Comparison of ENCODE assay signal across 23 cellular contexts in the genomic region with DNA sequence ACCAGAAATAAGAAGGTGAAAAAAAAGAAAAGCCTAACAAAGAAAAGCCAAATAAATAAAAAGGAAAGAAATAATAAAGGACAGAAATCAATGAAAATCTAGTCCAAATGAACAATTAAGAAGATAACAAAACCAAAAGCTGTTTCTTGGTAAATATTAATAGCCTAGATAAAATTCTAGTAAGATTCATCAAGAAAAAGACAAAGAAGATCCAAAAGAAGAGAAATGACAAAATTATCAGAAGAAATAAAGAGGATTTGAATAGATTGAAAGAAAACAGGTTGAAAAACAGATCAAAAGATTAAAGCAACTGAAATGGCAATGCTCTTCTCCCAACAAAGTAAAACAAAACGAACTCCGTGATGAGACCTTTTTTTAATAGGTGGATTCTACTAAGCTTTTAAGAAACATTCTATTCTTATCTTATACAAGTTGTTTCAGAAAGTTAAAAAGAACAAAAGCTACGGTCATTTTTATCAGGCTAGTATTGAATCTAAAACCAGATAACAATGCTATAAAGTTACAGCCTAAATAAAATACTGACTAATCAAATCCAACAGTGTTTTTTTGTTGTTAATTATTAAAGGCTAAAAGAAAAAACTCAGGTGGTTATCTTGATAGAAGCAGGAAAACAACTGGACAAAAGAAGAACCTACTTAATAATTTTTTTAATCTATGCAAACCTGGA. TPM values are rescaled to one million over a fixed set of nuclear protein-coding genes. Genes with fewer than 3 reads are reported as not detected.
DNase-seq lines count a peak whose midpoint lies in the region; ATAC-seq, FAIRE-seq and TF ChIP-seq lines count a peak whose summit lies in the region.
"Had no signal": no experiment of that assay in that cellular context is flagged by ENCODE, and none has a peak within 500 bp of the region (broad histone marks: within the 10 kb centered on the region; RNA-seq: fewer than 3 reads in every experiment).

No MANE protein-coding gene starts in this region.

- no peaks in the 10 kb centered on the region for H3K36me3 Mint-ChIP-seq in Calu3 (ENCODE audit: insufficient read depth, unreplicated experiment)
- H3K36me3 Mint-ChIP-seq: activated naive CD8-positive, alpha-beta T cell had no signal

- peaks cover 26% of the 10 kb centered on the region for H3K79me2 ChIP-seq in Loucy (ENCODE audit: insufficient read depth, low read length)
- peaks cover 99% of the 10 kb centered on the region for H3K79me2 ChIP-seq in hepatocyte

- no peak for TF ChIP-seq POLR2A in erythroblast (IDR thresholded peaks at IDR 0.05; ENCODE audit: low read length)

- no TSS peak for BruUV-seq in Calu3 (replicated peaks; lab: Mats Ljungman, UMichigan)

- TF ChIP-seq CTCF in Calu3 (IDR thresholded peaks at IDR 0.05; ENCODE audit: unreplicated experiment) = no peak
- no peak for TF ChIP-seq CTCF in Loucy (conservative IDR thresholded peaks at IDR 0.05; ENCODE audit: low read length)
- no peak for TF ChIP-seq CTCF in hepatocyte (IDR thresholded peaks at IDR 0.05; ENCODE audit: poor library complexity)

- H3F3A ChIP-seq in Loucy (ENCODE audit: low read depth) = no peaks in the 10 kb centered on the region; the same call in 1 of the 2 replicates

- H3K4me3 Mint-ChIP-seq in Calu3 (ENCODE audit: low read depth, unreplicated experiment) = peak overlapping the region; percentile 25
- H3K4me3 Mint-ChIP-seq: activated naive CD8-positive, alpha-beta T cell; B cell had no signal

- H3K4me1 Mint-ChIP-seq in Calu3 (ENCODE audit: low read depth, unreplicated experiment) = peaks cover 66% of the 10 kb centered on the region
- H3K4me1 Mint-ChIP-seq: B cell had no signal

- H3K27ac ChIP-seq in hepatocyte (peak overlapping the region; percentile 10), small intestine (ENCODE audit: low read depth in 1 of 2, low read length in 1 of 2) (no peak overlapping the region)
- H3K27ac ChIP-seq: Peyer's patch had no signal

- intact Hi-C loops in Calu3 (cut with micrococcal nuclease; ENCODE audit: unreplicated experiment) = loop anchor here (2.0 to 5.0 kb wide), 3 partner anchors 50 to 171 kb away; partner anchors contain the start of gene ENAH

- no peaks in the 10 kb centered on the region for H4K20me1 ChIP-seq in Loucy (ENCODE audit: insufficient read depth, low read length, poor library complexity, severe bottlenecking)
- H4K20me1 ChIP-seq in hepatocyte (ENCODE audit: insufficient read depth, poor library complexity, severe bottlenecking) = peaks cover 6% of the 10 kb centered on the region

- H3K9ac ChIP-seq in Loucy (ENCODE audit: low read depth, low read length, poor library complexity, severe bottlenecking) = no peak overlapping the region
- H3K9ac ChIP-seq: SK-N-SH had no signal

- H3K9me2 ChIP-seq in Loucy (replicated peaks; ENCODE audit: low read depth, low read length) (no peaks in the 10 kb centered on the region), hepatocyte (replicated peaks; ENCODE audit: insufficient read depth) (no peaks in the 10 kb centered on the region)
- H3K9me2 ChIP-seq: SK-N-SH had no signal

- H3K9me3 ChIP-seq in Loucy (ENCODE audit: insufficient read depth, low read depth, low read length) = no peaks in the 10 kb centered on the region
- no peaks in the 10 kb centered on the region for H3K9me3 ChIP-seq in hepatocyte (ENCODE audit: low read depth)
- H3K9me3 ChIP-seq in small intestine (ENCODE audit: control insufficient read depth, low read depth) = no peaks in the 10 kb centered on the region
- H3K9me3 ChIP-seq: Peyer's patch, SK-N-SH had no signal

- H3K4me1 ChIP-seq in Loucy (ENCODE audit: insufficient read depth, low read length, poor library complexity, severe bottlenecking) = peaks cover 12% of the 10 kb centered on the region
- H3K4me1 ChIP-seq in hepatocyte (ENCODE audit: insufficient read depth) = peaks cover 17% of the 10 kb centered on the region
- peaks cover 0 to 3% of the 10 kb centered on the region in 2 donors for H3K4me1 ChIP-seq in small intestine (ENCODE audit: control insufficient read depth in 2 of 2, insufficient read depth in 1 of 2, low read depth in 1 of 2, low read length in 1 of 2)

- ATAC-seq in HG03175 (IDR thresholded peaks at IDR 0.05; ENCODE audit: unreplicated experiment) (no peak), GM19455 (IDR thresholded peaks at IDR 0.05; ENCODE audit: unreplicated experiment) (no peak)

- CTCF ChIA-PET in Calu3 (lab: Charles Lee) = interaction anchor here (0.6 to 0.7 kb wide), 2 partner anchors 56 to 626 kb away, joined by 3 read pairs; no protein-coding TSS in a partner anchor

- H3K27me3 ChIP-seq in Loucy (ENCODE audit: insufficient read depth, low read length, poor library complexity, severe bottlenecking) = no peaks in the 10 kb centered on the region
- no peaks in the 10 kb centered on the region for H3K27me3 ChIP-seq in hepatocyte
- no peaks in the 10 kb centered on the region for H3K27me3 ChIP-seq in small intestine (ENCODE audit: control insufficient read depth in 2 of 2, insufficient read depth in 2 of 2, low read length in 2 of 2)
- H3K27me3 ChIP-seq: Peyer's patch had no signal

- peak overlapping the region; percentile 69 for H3K27ac Mint-ChIP-seq in Calu3 (ENCODE audit: unreplicated experiment)
- H3K27ac Mint-ChIP-seq: activated naive CD8-positive, alpha-beta T cell; B cell had no signal

- H3K4me3 ChIP-seq in Loucy (ENCODE audit: low read length, poor library complexity, severe bottlenecking) (no peak overlapping the region), hepatocyte (no peak overlapping the region), small intestine (ENCODE audit: low read depth in 1 of 2, low read length in 2 of 2) (no peak overlapping the region)
- H3K4me3 ChIP-seq: coronary artery, Peyer's patch had no signal

- H3K27me3 Mint-ChIP-seq in Calu3 (ENCODE audit: unreplicated experiment) = no peaks in the 10 kb centered on the region

- H3K36me3 ChIP-seq in Loucy (ENCODE audit: insufficient read depth, low read length) (no peaks in the 10 kb centered on the region), hepatocyte (replicated peaks; ENCODE audit: insufficient read depth, low read depth) (no peaks in the 10 kb centered on the region), small intestine (ENCODE audit: control insufficient read depth in 2 of 2, insufficient read depth in 2 of 2, low read length in 2 of 2) (no peaks in the 10 kb centered on the region)
- H3K36me3 ChIP-seq: Peyer's patch had no signal

- H3K9me3 Mint-ChIP-seq in Calu3 (ENCODE audit: low read depth, unreplicated experiment) = peaks cover 6% of the 10 kb centered on the region

- no peak for DNase-seq in Calu3
- DNase-seq in hepatocyte (ENCODE audit: low spot score) = no peak
- no peak for DNase-seq in small intestine
- no peak for DNase-seq in erythroblast (lab: John Stamatoyannopoulos, UW)
- DNase-seq: activated CD4-positive, CD25-positive, alpha-beta regulatory T cell treated with anti-CD3 and anti-CD28 coated beads, Interleukin-2, amount 50 U/mL, for 72 hours; activated T-cell treated with anti-CD3 and anti-CD28 coated beads, Interleukin-2, amount 50 U/mL, for 48 hours; COR-L47; EL; hypothalamus; NCI-H187 treated with DMSO at 0.1 percent for 48 hours; NCI-H226; NCI-H82; Peyer's patch; posterior cingulate gyrus; SK-N-SH; T1000 had no signal

- 45% methylated on average over 3 of the region's 3 CpGs for WGBS in hepatocyte (ENCODE audit: low lambda C conversion rate, missing lambda C conversion rate)
- 18 to 62% (median 32%) methylated on average over 3 of the region's 3 CpGs for WGBS in small intestine, 3 donors

- FAIRE-seq in small intestine (lab: Jason Lieb, UNC) = peak; percentile 55
- FAIRE-seq: H54 had no signal

- H2AFZ ChIP-seq in Loucy (ENCODE audit: low read length) (no peak overlapping the region), hepatocyte (no peak overlapping the region)

- H3K4me2 ChIP-seq in Loucy (ENCODE audit: low read depth, low read length, poor library complexity, severe bottlenecking) (peak overlapping the region; percentile 10), hepatocyte (peak overlapping the region; percentile 40)

RNA-seq across cellular contexts. Expression of gene ENAH, which starts 50.9 kb away (rescaled TPM):
- total RNA-seq in Calu3 (2022) (92.6 and 103 TPM in 2 replicates), hepatocyte (97.4 and 115 TPM in 2 replicates)
- polyA plus RNA-seq in hepatocyte (46.3 and 51.3 TPM in 2 replicates), small intestine (10 to 100 TPM in 1 of 3 donors, 1 to 10 TPM in 2; 4.5 to 26.0 (median 5.4) TPM)
